1 cellular context compared by ENCODE assay signal in genomic region chr13:83681547-83681946, GRCh38.
TF ChIP-seq lines count a peak whose summit lies in the region.

No MANE protein-coding gene starts in this region.

TF ChIP-seq in WTC11, 78 proteins besides CTCF, POLR2A, EP300 and RAD21 (continued from another document):
- no peak for TF ChIP-seq AFF4 (CRISPR knock-in tag; IDR thresholded peaks at IDR 0.05; ENCODE audit: borderline replicate concordance)
